In the genomic region with DNA sequence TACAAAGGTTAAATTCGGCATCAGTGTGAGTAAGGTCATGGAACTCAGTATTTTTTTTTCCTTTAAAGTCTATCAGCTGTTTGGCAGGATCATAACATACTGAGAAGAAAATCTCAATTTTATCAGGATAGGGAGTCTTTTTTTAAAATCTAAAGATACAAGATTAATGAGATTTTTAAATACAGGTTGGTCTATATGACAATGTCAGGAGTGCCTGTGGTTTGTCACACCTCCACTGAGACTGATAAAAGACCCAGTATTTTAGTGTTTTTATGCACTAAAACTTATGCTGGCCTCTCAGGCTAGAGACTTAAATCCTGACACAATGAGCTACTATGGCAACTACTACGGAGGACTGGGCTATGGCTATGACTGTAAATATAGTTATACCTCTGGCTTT, we compare ENCODE assay signal across 9 cellular contexts. TPM values are rescaled to one million over a fixed set of nuclear protein-coding genes. Genes with fewer than 3 reads are reported as not detected.
"Had no signal": no experiment of that assay in that cellular context is flagged by ENCODE, and none has a peak within 500 bp of the region (broad histone marks: within the 10 kb centered on the region; RNA-seq: fewer than 3 reads in every experiment).

Gene KRTAP20-3 (plus strand): TSS at position 301 of the 400 bp plus-strand sequence.

- ATAC-seq: HepG2, K562 had no signal

- FAIRE-seq: HepG2, HTR-8/SVneo, K562 had no signal

- H3K27me3 Mint-ChIP-seq: IgD-negative memory B cell had no signal

- DNase-seq: IMR-90, KBM-7, KG1 had no signal

- H3K4me3 Mint-ChIP-seq: IgD-negative memory B cell had no signal

- H3K4me1 Mint-ChIP-seq: IgD-negative memory B cell had no signal

- H3K27ac Mint-ChIP-seq: IgD-negative memory B cell had no signal

- H3K4me3 ChIP-seq: K562 had no signal

RNA-seq across cellular contexts. Expression of gene KRTAP20-3, which starts in this region (rescaled TPM):
- total RNA-seq: HepG2, HT-29, HT1080, IMR-90, K562 had no signal
